25 cellular contexts compared by ENCODE assay signal in genomic region chr10:29962451-29962850, GRCh38.
"Had no signal": no experiment of that assay in that cellular context is flagged by ENCODE, and none has a peak within 500 bp of the region (broad histone marks: within the 10 kb centered on the region; RNA-seq: fewer than 3 reads in every experiment).

No MANE protein-coding gene starts in this region.

- H3K36me3 ChIP-seq: adrenal gland, breast epithelium, MG63 had no signal

- H3K4me1 Mint-ChIP-seq: activated naive CD8-positive, alpha-beta T cell treated with anti-CD3 and anti-CD28 coated beads, Interleukin-2, amount 10 ng/mL, durations not matched to agents 7 days and 5 days; T-helper 17 cell; WTC11 had no signal

- H3K27ac Mint-ChIP-seq: activated CD8-positive, alpha-beta T cell treated with anti-CD3 and anti-CD28 coated beads, Interleukin-2, amount 10 ng/mL, durations not matched to agents 7 days and 5 days; activated naive CD8-positive, alpha-beta T cell treated with anti-CD3 and anti-CD28 coated beads, Interleukin-2, amount 10 ng/mL, durations not matched to agents 7 days and 5 days; T-helper 17 cell; WTC11 had no signal

- H3K27ac ChIP-seq: adrenal gland, breast epithelium had no signal

- H3K4me3 ChIP-seq: adrenal gland, breast epithelium, MG63 had no signal

- H3K4me1 ChIP-seq: breast epithelium had no signal

- H3K9me3 Mint-ChIP-seq: activated naive CD8-positive, alpha-beta T cell treated with anti-CD3 and anti-CD28 coated beads, Interleukin-2, amount 10 ng/mL, durations not matched to agents 7 days and 5 days; WTC11 had no signal

- DNase-seq: activated CD4-positive, alpha-beta T cell treated with anti-CD3 and anti-CD28 coated beads for 48 hours; activated CD4-positive, alpha-beta T cell treated with anti-CD3 and anti-CD28 coated beads, Interleukin-2, amount 50 U/mL, for 4 hours; activated CD4-positive, CD25-positive, alpha-beta regulatory T cell treated with anti-CD3 and anti-CD28 coated beads, Interleukin-2, amount 50 U/mL, for 72 hours; activated CD8-positive, alpha-beta memory T cell treated with anti-CD3 and anti-CD28 coated beads, Interleukin-2, amount 50 U/mL, for 48 hours; activated CD8-positive, alpha-beta T cell treated with anti-CD3 and anti-CD28 coated beads, Interleukin-2, amount 10 ng/mL, durations not matched to agents 7 days and 5 days; activated naive CD4-positive, alpha-beta T cell treated with anti-CD3 and anti-CD28 coated beads, Interleukin-2, amount 50 U/mL, for 16 hours; activated naive CD8-positive, alpha-beta T cell treated with anti-CD3 and anti-CD28 coated beads, Interleukin-2, amount 10 ng/mL, durations not matched to agents 7 days and 5 days; activated T-cell treated with anti-CD3 and anti-CD28 coated beads, Interleukin-2, amount 50 U/mL, for 1 hour; anterior cingulate cortex; caudate nucleus; MG63; MV-4-11; NCI-H1105; NCI-H1436; NCI-H1930; NCI-H2107; NCI-H446 treated with DMSO at 0.1 percent for 48 hours; NCI-H526; PC-3; SHP77 treated with DMSO at 0.1 percent for 48 hours; T-helper 17 cell; T-helper 9 cell had no signal

- H3K36me3 Mint-ChIP-seq: activated naive CD8-positive, alpha-beta T cell treated with anti-CD3 and anti-CD28 coated beads, Interleukin-2, amount 10 ng/mL, durations not matched to agents 7 days and 5 days; WTC11 had no signal

- H3K27me3 ChIP-seq: adrenal gland, breast epithelium, MG63 had no signal

- H3K9me3 ChIP-seq: adrenal gland, breast epithelium, MG63 had no signal

- H3K4me3 Mint-ChIP-seq: activated CD8-positive, alpha-beta T cell treated with anti-CD3 and anti-CD28 coated beads, Interleukin-2, amount 10 ng/mL, durations not matched to agents 7 days and 5 days; activated naive CD8-positive, alpha-beta T cell treated with anti-CD3 and anti-CD28 coated beads, Interleukin-2, amount 10 ng/mL, durations not matched to agents 7 days and 5 days; T-helper 17 cell; WTC11 had no signal
